ENCODE assay signal across 8 cellular contexts in the genomic region with DNA sequence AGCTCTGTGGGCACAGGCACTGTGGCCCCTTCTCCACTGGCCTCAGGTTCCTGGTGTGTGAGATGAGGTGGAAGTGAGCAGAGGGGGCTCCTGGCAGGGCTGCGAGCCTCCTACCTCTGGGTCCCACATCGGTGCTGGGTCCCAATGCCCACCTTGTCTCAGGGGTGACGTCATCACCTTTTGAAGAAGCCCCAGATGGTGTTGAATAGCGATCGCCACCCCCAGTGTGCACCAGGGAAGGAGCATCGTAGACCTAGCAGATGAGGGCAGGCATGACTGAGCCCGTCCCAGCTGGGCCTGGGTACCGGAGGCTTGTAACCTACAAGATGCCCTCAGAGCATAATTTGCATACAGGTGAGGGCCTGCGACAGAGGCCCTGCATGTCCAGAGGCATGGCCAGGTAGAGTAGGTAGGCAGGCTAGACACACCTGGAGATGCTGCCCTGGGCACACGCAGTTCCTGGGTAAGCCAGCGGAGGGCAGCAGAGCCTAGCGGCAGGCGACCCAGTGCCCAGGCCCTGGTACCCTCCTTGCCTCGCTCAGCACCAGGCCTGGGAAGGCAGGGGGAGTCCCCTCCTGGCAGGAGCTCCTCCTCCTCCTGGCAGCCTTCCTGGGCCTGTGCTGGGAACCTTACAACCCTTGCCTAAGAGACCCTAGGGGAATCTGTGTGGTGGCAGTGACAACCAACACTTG. TPM values are rescaled to one million over a fixed set of nuclear protein-coding genes. Genes with fewer than 3 reads are reported as not detected.
DNase-seq lines count a peak whose midpoint lies in the region; ATAC-seq, FAIRE-seq and TF ChIP-seq lines count a peak whose summit lies in the region.

No MANE protein-coding gene starts in this region.

- no peak overlapping the region for H3K4me3 Mint-ChIP-seq in HFFc6
- H3K4me3 Mint-ChIP-seq in activated CD8-positive, alpha-beta memory T cell treated with anti-CD3 and anti-CD28 coated beads, Interleukin-2, amount 10 ng/mL, durations not matched to agents 7 days and 5 days, result no peak overlapping the region
- no peak overlapping the region for H3K4me3 Mint-ChIP-seq in endothelial cell (ENCODE audit: unreplicated experiment)

- peak; percentile 86 for ATAC-seq in activated CD8-positive, alpha-beta memory T cell treated with anti-CD3 and anti-CD28 coated beads, Interleukin-2, amount 10 ng/mL, durations not matched to agents 7 days and 5 days
- ATAC-seq in GM19395 (IDR thresholded peaks at IDR 0.05; ENCODE audit: unreplicated experiment), result no peak

- CTCF ChIA-PET in activated CD8-positive, alpha-beta memory T cell treated with anti-CD3 and anti-CD28 coated beads, Interleukin-2, amount 10 ng/mL, durations not matched to agents 7 days and 5 days (lab: Charles Lee), result interaction anchor here (0.5 to 4.9 kb wide), 6 partner anchors 110 to 569 kb away, joined by 3 to 28 read pairs (median 3); no protein-coding TSS in a partner anchor

- TF ChIP-seq CTCF in D721Med (IDR thresholded peaks at IDR 0.05; ENCODE audit: insufficient read depth, missing control alignments) (peak; percentile 84), HFFc6 (IDR thresholded peaks at IDR 0.05) (peak; percentile 100), endothelial cell (IDR thresholded peaks at IDR 0.05; ENCODE audit: unreplicated experiment) (peak; percentile 94)

- no peaks in the 10 kb centered on the region for H3K36me3 Mint-ChIP-seq in HFFc6 (ENCODE audit: low read depth)
- no peaks in the 10 kb centered on the region for H3K36me3 Mint-ChIP-seq in activated CD8-positive, alpha-beta memory T cell treated with anti-CD3 and anti-CD28 coated beads, Interleukin-2, amount 10 ng/mL, durations not matched to agents 7 days and 5 days
- H3K36me3 Mint-ChIP-seq in endothelial cell (ENCODE audit: low read depth, unreplicated experiment), result no peaks in the 10 kb centered on the region

- H3K27me3 Mint-ChIP-seq in HFFc6 (ENCODE audit: insufficient read depth) (peaks cover 12% of the 10 kb centered on the region), endothelial cell (ENCODE audit: unreplicated experiment) (peaks cover 10% of the 10 kb centered on the region)
- peaks cover 3% of the 10 kb centered on the region for H3K27me3 Mint-ChIP-seq in activated CD8-positive, alpha-beta memory T cell treated with anti-CD3 and anti-CD28 coated beads, Interleukin-2, amount 10 ng/mL, durations not matched to agents 7 days and 5 days

- peaks cover 5% of the 10 kb centered on the region for H3K4me1 Mint-ChIP-seq in HFFc6 (ENCODE audit: low read depth)
- H3K4me1 Mint-ChIP-seq in activated CD8-positive, alpha-beta memory T cell treated with anti-CD3 and anti-CD28 coated beads, Interleukin-2, amount 10 ng/mL, durations not matched to agents 7 days and 5 days, result no peaks in the 10 kb centered on the region
- H3K4me1 Mint-ChIP-seq in endothelial cell (ENCODE audit: unreplicated experiment), result peaks cover 6% of the 10 kb centered on the region

- H3K27ac Mint-ChIP-seq in HFFc6 (no peak overlapping the region), endothelial cell (ENCODE audit: unreplicated experiment) (no peak overlapping the region)
- no peak overlapping the region for H3K27ac Mint-ChIP-seq in activated CD8-positive, alpha-beta memory T cell treated with anti-CD3 and anti-CD28 coated beads, Interleukin-2, amount 10 ng/mL, durations not matched to agents 7 days and 5 days

- no peak for FAIRE-seq in D721Med (lab: Jason Lieb, UNC)

- no peaks in the 10 kb centered on the region for H3K9me3 Mint-ChIP-seq in HFFc6
- no peaks in the 10 kb centered on the region for H3K9me3 Mint-ChIP-seq in activated CD8-positive, alpha-beta memory T cell treated with anti-CD3 and anti-CD28 coated beads, Interleukin-2, amount 10 ng/mL, durations not matched to agents 7 days and 5 days (ENCODE audit: low read depth)
- H3K9me3 Mint-ChIP-seq in endothelial cell (ENCODE audit: unreplicated experiment), result no peaks in the 10 kb centered on the region

- DNase-seq in D721Med (ENCODE audit: insufficient read length, low spot score) (peak; percentile 75), HFFc6 (peak; percentile 60), NCI-H748 treated with DMSO at 0.1 percent for 48 hours (lab: John Stamatoyannopoulos, UW) (peak; percentile 60), endothelial cell (ENCODE audit: low spot score) (peak; percentile 85), mucosa of gallbladder (ENCODE audit: low spot score) (peak; percentile 69)
- peak; percentile 67 for DNase-seq in activated CD8-positive, alpha-beta memory T cell treated with anti-CD3 and anti-CD28 coated beads, Interleukin-2, amount 10 ng/mL, durations not matched to agents 7 days and 5 days
- peak; percentile 86 for DNase-seq in stimulated activated CD8-positive, alpha-beta memory T cell treated with anti-CD3 and anti-CD28 coated beads, Interleukin-4, amount 100 ng/mL, for 48 hours

RNA-seq across cellular contexts. Expression of a gene that starts 52.5 kb away (rescaled TPM):
- total RNA-seq in HFFc6 (2021; fragmentation: NEBNext Ultra II Directional; extraction: Animal tissue kit (Norgen Biotek cat#: 25700)), result 10 to 100 TPM in 1 of 6 experiments, 1 to 10 TPM in 5; 8.0 to 11.2 (median 9.0) TPM
- total RNA-seq in activated CD8-positive, alpha-beta memory T cell treated with anti-CD3 and anti-CD28 coated beads, Interleukin-2, amount 10 ng/mL, durations not matched to agents 7 days and 5 days, result 10 to 100 TPM; 15.3 to 20.6 TPM
- total RNA-seq in endothelial cell (ENCODE audit: unreplicated experiment), result 31.4 TPM
- total RNA-seq in mucosa of gallbladder, result 29.1 TPM

RNA-seq across cellular contexts. Expression of a gene that starts 54.5 kb away (rescaled TPM):
- total RNA-seq in HFFc6 (2021; fragmentation: NEBNext Ultra II Directional; extraction: Animal tissue kit (Norgen Biotek cat#: 25700)), result not detected
- under 1 TPM; 0.26 to 0.56 TPM for total RNA-seq in activated CD8-positive, alpha-beta memory T cell treated with anti-CD3 and anti-CD28 coated beads, Interleukin-2, amount 10 ng/mL, durations not matched to agents 7 days and 5 days
- not detected for total RNA-seq in endothelial cell (ENCODE audit: unreplicated experiment)
- total RNA-seq in mucosa of gallbladder, result 0.40 TPM
